In the genomic region with DNA sequence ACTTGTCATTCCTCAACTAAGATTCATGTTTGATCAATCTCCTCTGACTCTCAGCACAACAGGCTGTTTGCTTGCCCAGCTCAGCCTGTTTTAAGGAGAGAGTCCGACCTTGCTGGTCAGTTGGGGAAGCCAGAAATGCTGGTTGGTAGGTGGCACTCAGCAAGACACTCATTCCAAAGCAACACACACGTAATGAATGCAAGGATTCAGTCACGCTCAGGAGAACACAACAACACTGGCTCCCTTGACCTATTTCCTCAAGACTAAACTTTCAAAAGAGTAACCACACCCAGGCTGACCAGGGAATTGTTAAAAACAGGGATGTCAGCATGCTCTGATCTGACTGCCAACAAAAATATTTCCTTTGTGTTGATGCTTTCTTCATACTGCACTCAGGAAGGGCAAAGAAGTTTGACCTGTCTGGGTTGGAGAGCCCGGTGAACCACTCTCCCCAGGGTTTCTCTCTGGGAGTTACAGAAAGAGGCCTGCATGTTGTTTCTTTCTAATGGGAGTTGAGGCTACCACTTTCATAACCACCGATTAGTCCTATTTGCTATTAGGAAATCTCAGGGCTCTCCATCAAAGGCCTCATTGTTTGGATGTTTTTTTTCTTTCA, we compare ENCODE assay signal across 1 cellular context.
TF ChIP-seq lines count a peak whose summit lies in the region.

No MANE protein-coding gene starts in this region.

TF ChIP-seq in HepG2, 621 proteins besides CTCF, POLR2A, EP300 and RAD21 (continued from another document and continues in another):
- TF ChIP-seq, protein P1, sequence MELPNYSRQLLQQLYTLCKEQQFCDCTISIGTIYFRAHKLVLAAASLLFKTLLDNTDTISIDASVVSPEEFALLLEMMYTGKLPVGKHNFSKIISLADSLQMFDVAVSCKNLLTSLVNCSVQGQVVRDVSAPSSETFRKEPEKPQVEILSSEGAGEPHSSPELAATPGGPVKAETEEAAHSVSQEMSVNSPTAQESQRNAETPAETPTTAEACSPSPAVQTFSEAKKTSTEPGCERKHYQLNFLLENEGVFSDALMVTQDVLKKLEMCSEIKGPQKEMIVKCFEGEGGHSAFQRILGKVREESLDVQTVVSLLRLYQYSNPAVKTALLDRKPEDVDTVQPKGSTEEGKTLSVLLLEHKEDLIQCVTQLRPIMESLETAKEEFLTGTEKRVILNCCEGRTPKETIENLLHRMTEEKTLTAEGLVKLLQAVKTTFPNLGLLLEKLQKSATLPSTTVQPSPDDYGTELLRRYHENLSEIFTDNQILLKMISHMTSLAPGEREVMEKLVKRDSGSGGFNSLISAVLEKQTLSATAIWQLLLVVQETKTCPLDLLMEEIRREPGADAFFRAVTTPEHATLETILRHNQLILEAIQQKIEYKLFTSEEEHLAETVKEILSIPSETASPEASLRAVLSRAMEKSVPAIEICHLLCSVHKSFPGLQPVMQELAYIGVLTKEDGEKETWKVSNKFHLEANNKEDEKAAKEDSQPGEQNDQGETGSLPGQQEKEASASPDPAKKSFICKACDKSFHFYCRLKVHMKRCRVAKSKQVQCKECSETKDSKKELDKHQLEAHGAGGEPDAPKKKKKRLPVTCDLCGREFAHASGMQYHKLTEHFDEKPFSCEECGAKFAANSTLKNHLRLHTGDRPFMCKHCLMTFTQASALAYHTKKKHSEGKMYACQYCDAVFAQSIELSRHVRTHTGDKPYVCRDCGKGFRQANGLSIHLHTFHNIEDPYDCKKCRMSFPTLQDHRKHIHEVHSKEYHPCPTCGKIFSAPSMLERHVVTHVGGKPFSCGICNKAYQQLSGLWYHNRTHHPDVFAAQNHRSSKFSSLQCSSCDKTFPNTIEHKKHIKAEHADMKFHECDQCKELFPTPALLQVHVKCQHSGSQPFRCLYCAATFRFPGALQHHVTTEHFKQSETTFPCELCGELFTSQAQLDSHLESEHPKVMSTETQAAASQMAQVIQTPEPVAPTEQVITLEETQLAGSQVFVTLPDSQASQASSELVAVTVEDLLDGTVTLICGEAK (IDR thresholded peaks at IDR 0.05): no peak
- TF ChIP-seq, protein P1 (CRISPR knock-in tag; IDR thresholded peaks at IDR 0.05): no peak
- TF ChIP-seq, protein P2, sequence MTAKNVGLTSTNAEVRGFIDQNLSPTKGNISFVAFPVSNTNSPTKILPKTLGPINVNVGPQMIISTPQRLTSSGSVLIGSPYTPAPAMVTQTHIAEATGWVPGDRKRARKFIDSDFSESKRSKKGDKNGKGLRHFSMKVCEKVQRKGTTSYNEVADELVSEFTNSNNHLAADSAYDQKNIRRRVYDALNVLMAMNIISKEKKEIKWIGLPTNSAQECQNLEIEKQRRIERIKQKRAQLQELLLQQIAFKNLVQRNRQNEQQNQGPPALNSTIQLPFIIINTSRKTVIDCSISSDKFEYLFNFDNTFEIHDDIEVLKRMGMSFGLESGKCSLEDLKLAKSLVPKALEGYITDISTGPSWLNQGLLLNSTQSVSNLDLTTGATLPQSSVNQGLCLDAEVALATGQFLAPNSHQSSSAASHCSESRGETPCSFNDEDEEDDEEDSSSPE (CRISPR knock-in tag; IDR thresholded peaks at IDR 0.05): no peak
- TF ChIP-seq ZNF709 (CRISPR knock-in tag; IDR thresholded peaks at IDR 0.05) (no peak), PHF21A (CRISPR knock-in tag; IDR thresholded peaks at IDR 0.05) (no peak), ZNF468 (CRISPR knock-in tag; IDR thresholded peaks at IDR 0.05) (no peak), ZNF607 (CRISPR knock-in tag; IDR thresholded peaks at IDR 0.05; ENCODE audit: borderline replicate concordance) (no peak), ATF7 (IDR thresholded peaks at IDR 0.05) (no peak), ATF7 (CRISPR knock-in tag; IDR thresholded peaks at IDR 0.05) (no peak), ZNF10 (CRISPR knock-in tag; IDR thresholded peaks at IDR 0.05; ENCODE audit: borderline replicate concordance, low read depth) (no peak), RFX5 (IDR thresholded peaks at IDR 0.05; ENCODE audit: low read depth, low read length) (no peak), ZNF562 (CRISPR knock-in tag; IDR thresholded peaks at IDR 0.05; ENCODE audit: borderline replicate concordance) (no peak), ZNF672 (CRISPR knock-in tag; IDR thresholded peaks at IDR 0.05) (no peak), ZNF549 (CRISPR knock-in tag; IDR thresholded peaks at IDR 0.05) (no peak), MAF1 (CRISPR knock-in tag; IDR thresholded peaks at IDR 0.05; ENCODE audit: borderline replicate concordance) (no peak), ZNF451 (CRISPR knock-in tag; IDR thresholded peaks at IDR 0.05) (no peak), RARA (CRISPR knock-in tag; IDR thresholded peaks at IDR 0.05) (peak; percentile 28; the same call in 1 of the 2 replicates), ELF1 (CRISPR knock-in tag; IDR thresholded peaks at IDR 0.05) (no peak), SMC3 (IDR thresholded peaks at IDR 0.05; ENCODE audit: low read length) (no peak), PCBP1 (IDR thresholded peaks at IDR 0.05; ENCODE audit: borderline replicate concordance, low read depth, low read length) (no peak), ZNF839 (CRISPR knock-in tag; IDR thresholded peaks at IDR 0.05; ENCODE audit: borderline replicate concordance) (no peak), ZNF260 (CRISPR knock-in tag; IDR thresholded peaks at IDR 0.05; ENCODE audit: borderline replicate concordance, low read depth) (no peak), GLI4 (CRISPR knock-in tag; IDR thresholded peaks at IDR 0.05; ENCODE audit: borderline replicate concordance) (no peak), FLYWCH1 (CRISPR knock-in tag; IDR thresholded peaks at IDR 0.05) (no peak), CC2D1A (CRISPR knock-in tag; IDR thresholded peaks at IDR 0.05) (no peak)
- TF ChIP-seq, protein P3, sequence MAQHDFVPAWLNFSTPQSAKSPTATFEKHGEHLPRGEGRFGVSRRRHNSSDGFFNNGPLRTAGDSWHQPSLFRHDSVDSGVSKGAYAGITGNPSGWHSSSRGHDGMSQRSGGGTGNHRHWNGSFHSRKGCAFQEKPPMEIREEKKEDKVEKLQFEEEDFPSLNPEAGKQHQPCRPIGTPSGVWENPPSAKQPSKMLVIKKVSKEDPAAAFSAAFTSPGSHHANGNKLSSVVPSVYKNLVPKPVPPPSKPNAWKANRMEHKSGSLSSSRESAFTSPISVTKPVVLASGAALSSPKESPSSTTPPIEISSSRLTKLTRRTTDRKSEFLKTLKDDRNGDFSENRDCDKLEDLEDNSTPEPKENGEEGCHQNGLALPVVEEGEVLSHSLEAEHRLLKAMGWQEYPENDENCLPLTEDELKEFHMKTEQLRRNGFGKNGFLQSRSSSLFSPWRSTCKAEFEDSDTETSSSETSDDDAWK (CRISPR knock-in tag; IDR thresholded peaks at IDR 0.05): no peak
- TF ChIP-seq, protein P4, sequence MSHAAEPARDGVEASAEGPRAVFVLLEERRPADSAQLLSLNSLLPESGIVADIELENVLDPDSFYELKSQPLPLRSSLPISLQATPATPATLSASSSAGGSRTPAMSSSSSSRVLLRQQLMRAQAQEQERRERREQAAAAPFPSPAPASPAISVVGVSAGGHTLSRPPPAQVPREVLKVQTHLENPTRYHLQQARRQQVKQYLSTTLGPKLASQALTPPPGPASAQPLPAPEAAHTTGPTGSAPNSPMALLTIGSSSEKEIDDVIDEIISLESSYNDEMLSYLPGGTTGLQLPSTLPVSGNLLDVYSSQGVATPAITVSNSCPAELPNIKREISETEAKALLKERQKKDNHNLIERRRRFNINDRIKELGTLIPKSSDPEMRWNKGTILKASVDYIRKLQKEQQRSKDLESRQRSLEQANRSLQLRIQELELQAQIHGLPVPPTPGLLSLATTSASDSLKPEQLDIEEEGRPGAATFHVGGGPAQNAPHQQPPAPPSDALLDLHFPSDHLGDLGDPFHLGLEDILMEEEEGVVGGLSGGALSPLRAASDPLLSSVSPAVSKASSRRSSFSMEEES (CRISPR knock-in tag; IDR thresholded peaks at IDR 0.05): no peak
- TF ChIP-seq, protein P5, sequence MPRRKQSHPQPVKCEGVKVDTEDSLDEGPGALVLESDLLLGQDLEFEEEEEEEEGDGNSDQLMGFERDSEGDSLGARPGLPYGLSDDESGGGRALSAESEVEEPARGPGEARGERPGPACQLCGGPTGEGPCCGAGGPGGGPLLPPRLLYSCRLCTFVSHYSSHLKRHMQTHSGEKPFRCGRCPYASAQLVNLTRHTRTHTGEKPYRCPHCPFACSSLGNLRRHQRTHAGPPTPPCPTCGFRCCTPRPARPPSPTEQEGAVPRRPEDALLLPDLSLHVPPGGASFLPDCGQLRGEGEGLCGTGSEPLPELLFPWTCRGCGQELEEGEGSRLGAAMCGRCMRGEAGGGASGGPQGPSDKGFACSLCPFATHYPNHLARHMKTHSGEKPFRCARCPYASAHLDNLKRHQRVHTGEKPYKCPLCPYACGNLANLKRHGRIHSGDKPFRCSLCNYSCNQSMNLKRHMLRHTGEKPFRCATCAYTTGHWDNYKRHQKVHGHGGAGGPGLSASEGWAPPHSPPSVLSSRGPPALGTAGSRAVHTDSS (CRISPR knock-in tag; conservative IDR thresholded peaks at IDR 0.05): no peak
- TF ChIP-seq, protein P6, sequence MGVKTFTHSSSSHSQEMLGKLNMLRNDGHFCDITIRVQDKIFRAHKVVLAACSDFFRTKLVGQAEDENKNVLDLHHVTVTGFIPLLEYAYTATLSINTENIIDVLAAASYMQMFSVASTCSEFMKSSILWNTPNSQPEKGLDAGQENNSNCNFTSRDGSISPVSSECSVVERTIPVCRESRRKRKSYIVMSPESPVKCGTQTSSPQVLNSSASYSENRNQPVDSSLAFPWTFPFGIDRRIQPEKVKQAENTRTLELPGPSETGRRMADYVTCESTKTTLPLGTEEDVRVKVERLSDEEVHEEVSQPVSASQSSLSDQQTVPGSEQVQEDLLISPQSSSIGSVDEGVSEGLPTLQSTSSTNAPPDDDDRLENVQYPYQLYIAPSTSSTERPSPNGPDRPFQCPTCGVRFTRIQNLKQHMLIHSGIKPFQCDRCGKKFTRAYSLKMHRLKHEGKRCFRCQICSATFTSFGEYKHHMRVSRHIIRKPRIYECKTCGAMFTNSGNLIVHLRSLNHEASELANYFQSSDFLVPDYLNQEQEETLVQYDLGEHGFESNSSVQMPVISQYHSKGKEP (CRISPR knock-in tag; IDR thresholded peaks at IDR 0.05): no peak
- TF ChIP-seq, protein P7, sequence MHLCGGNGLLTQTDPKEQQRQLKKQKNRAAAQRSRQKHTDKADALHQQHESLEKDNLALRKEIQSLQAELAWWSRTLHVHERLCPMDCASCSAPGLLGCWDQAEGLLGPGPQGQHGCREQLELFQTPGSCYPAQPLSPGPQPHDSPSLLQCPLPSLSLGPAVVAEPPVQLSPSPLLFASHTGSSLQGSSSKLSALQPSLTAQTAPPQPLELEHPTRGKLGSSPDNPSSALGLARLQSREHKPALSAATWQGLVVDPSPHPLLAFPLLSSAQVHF (CRISPR knock-in tag; IDR thresholded peaks at IDR 0.05): no peak
- TF ChIP-seq, protein P8, sequence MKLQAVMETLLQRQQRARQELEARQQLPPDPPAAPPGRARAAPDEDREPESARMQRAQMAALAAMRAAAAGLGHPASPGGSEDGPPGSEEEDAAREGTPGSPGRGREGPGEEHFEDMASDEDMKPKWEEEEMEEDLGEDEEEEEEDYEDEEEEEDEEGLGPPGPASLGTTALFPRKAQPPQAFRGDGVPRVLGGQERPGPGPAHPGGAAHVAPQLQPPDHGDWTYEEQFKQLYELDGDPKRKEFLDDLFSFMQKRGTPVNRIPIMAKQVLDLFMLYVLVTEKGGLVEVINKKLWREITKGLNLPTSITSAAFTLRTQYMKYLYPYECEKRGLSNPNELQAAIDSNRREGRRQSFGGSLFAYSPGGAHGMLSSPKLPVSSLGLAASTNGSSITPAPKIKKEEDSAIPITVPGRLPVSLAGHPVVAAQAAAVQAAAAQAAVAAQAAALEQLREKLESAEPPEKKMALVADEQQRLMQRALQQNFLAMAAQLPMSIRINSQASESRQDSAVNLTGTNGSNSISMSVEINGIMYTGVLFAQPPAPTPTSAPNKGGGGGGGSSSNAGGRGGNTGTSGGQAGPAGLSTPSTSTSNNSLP (IDR thresholded peaks at IDR 0.05; ENCODE audit: low read depth, low read length): no peak
- TF ChIP-seq, protein P9, sequence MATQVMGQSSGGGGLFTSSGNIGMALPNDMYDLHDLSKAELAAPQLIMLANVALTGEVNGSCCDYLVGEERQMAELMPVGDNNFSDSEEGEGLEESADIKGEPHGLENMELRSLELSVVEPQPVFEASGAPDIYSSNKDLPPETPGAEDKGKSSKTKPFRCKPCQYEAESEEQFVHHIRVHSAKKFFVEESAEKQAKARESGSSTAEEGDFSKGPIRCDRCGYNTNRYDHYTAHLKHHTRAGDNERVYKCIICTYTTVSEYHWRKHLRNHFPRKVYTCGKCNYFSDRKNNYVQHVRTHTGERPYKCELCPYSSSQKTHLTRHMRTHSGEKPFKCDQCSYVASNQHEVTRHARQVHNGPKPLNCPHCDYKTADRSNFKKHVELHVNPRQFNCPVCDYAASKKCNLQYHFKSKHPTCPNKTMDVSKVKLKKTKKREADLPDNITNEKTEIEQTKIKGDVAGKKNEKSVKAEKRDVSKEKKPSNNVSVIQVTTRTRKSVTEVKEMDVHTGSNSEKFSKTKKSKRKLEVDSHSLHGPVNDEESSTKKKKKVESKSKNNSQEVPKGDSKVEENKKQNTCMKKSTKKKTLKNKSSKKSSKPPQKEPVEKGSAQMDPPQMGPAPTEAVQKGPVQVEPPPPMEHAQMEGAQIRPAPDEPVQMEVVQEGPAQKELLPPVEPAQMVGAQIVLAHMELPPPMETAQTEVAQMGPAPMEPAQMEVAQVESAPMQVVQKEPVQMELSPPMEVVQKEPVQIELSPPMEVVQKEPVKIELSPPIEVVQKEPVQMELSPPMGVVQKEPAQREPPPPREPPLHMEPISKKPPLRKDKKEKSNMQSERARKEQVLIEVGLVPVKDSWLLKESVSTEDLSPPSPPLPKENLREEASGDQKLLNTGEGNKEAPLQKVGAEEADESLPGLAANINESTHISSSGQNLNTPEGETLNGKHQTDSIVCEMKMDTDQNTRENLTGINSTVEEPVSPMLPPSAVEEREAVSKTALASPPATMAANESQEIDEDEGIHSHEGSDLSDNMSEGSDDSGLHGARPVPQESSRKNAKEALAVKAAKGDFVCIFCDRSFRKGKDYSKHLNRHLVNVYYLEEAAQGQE (IDR thresholded peaks at IDR 0.05; ENCODE audit: borderline replicate concordance in 1 of 2, low read depth in 1 of 2, low read length in 2 of 2): 0 out of 4 replicates have a peak, but pooled peaks of 1 of the 2 experiments have one; percentile 18
